ENCODE assay signal across 24 cellular contexts in genomic region chr16:47499700-47500264, GRCh38. TPM values are rescaled to one million over a fixed set of nuclear protein-coding genes. Genes with fewer than 3 reads are reported as not detected.
A peak's percentile ranks its signal among the peaks of the same experiment; 100 is the strongest.
DNase-seq lines count a peak whose midpoint lies in the region; ATAC-seq, FAIRE-seq and TF ChIP-seq lines count a peak whose summit lies in the region.
"Had no signal": no experiment of that assay in that cellular context is flagged by ENCODE, and none has a peak within 500 bp of the region (broad histone marks: within the 10 kb centered on the region; RNA-seq: fewer than 3 reads in every experiment).

No MANE protein-coding gene starts in this region.

- no peak overlapping the region for H3K4me3 ChIP-seq in K562
- H3K4me3 ChIP-seq in HepG2 (replicated peaks in 1 of 3; ENCODE audit: insufficient read depth in 1 of 3, low read depth in 2 of 3, low read length in 3 of 3): peak overlapping the region in 1 of 3 experiments; percentile 19; a peak in 1 of 6 replicates
- H3K4me3 ChIP-seq in small intestine (ENCODE audit: low read depth in 1 of 2, low read length in 2 of 2): no peak overlapping the region
- H3K4me3 ChIP-seq in neural progenitor cell: no peak overlapping the region

- H4K20me1 ChIP-seq in K562 (replicated peaks; ENCODE audit: control insufficient read depth, insufficient read depth, low read length): no peaks in the 10 kb centered on the region
- no peaks in the 10 kb centered on the region for H4K20me1 ChIP-seq in HepG2 (ENCODE audit: insufficient read depth, low read length)
- no peaks in the 10 kb centered on the region for H4K20me1 ChIP-seq in neural progenitor cell (ENCODE audit: low read depth)

- BruUV-seq in K562 (replicated peaks; lab: Mats Ljungman, UMichigan): no TSS peak
- TSS peak; percentile 34 for BruUV-seq in HepG2 (replicated peaks; lab: Mats Ljungman, UMichigan)

- H3K36me3 ChIP-seq in K562 (ENCODE audit: control insufficient read depth, insufficient read depth, low read length) (peaks cover 75% of the 10 kb centered on the region), HepG2 (replicated peaks in 1 of 2; ENCODE audit: control insufficient read depth in 1 of 2, insufficient read depth in 2 of 2, low read length in 2 of 2) (peaks cover 4 to 34% of the 10 kb centered on the region in 2 experiments), small intestine (ENCODE audit: control insufficient read depth in 2 of 2, insufficient read depth in 2 of 2, low read length in 2 of 2) (peaks cover 0 to 13% of the 10 kb centered on the region in 2 donors), neural progenitor cell (peaks cover 6% of the 10 kb centered on the region)

- TF ChIP-seq EP300 in K562 (IDR thresholded peaks at IDR 0.05; ENCODE audit: low read length) (no peak), HepG2 (IDR thresholded peaks at IDR 0.05; ENCODE audit: low read depth in 2 of 2, low read length in 2 of 2) (peak in 1 of 2 experiments; percentile 85; a peak in 2 of 4 replicates), HepG2 (CRISPR knock-in tag; IDR thresholded peaks at IDR 0.05; ENCODE audit: borderline replicate concordance) (peak; percentile 76; the same call in 1 of the 2 replicates)

- TF ChIP-seq CTCF in K562 (IDR thresholded peaks at IDR 0.05 in 2 of 3, conservative IDR thresholded peaks at IDR 0.05 in 1 of 3; ENCODE audit: insufficient read depth in 2 of 3, low read depth in 1 of 3, low read length in 3 of 3) (no peak), HepG2 (CRISPR knock-in tag; IDR thresholded peaks at IDR 0.05) (no peak), neural progenitor cell (IDR thresholded peaks at IDR 0.05) (no peak)

- 93% methylated on average over 9 of the region's 9 CpGs for WGBS in K562 (ENCODE audit: insufficient coverage, low coverage, missing lambda C conversion rate)
- 24% methylated on average over 9 of the region's 9 CpGs for WGBS in HepG2 (ENCODE audit: low lambda C conversion rate)
- WGBS in small intestine, 3 donors: 94 to 95% (median 95%) methylated on average over 9 of the region's 9 CpGs

- no peak overlapping the region for H2AFZ ChIP-seq in K562 (ENCODE audit: low read depth, low read length)
- no peak overlapping the region for H2AFZ ChIP-seq in HepG2 (ENCODE audit: low read length)
- H2AFZ ChIP-seq in neural progenitor cell (replicated peaks): no peak overlapping the region

- FAIRE-seq in K562 (lab: Jason Lieb, UNC): no peak
- FAIRE-seq in HepG2 (lab: Jason Lieb, UNC): peak; percentile 96
- FAIRE-seq in small intestine (lab: Jason Lieb, UNC): no peak
- FAIRE-seq: A204.1, GM12892, GM18507, H1 had no signal

- TF ChIP-seq POLR2A in K562 (conservative IDR thresholded peaks at IDR 0.05) (no peak), HepG2 (IDR thresholded peaks at IDR 0.05; ENCODE audit: insufficient read depth in 1 of 2, low read depth in 2 of 2, low read length in 2 of 2) (peak in 1 of 2 experiments; percentile 49; a peak in 1 of 4 replicates)

- in situ Hi-C loops in K562 (cut with MboI) (no loop called here), HepG2 (cut with HindIII; ENCODE audit: extremely low pct_ligation_motif_present, low pct_unique_long_range_greater_than_20kb) (no loop called here)

- no peaks in the 10 kb centered on the region for H3K27me3 Mint-ChIP-seq in neural progenitor cell (ENCODE audit: insufficient read depth, low read depth)
- H3K27me3 Mint-ChIP-seq: CD4-positive, CD25-positive, alpha-beta regulatory T cell; CD8-positive, alpha-beta memory T cell had no signal

- DNase-seq in HuH-7.5 (ENCODE audit: low spot score) (peak; percentile 19), K562 (ENCODE audit: extremely low read depth in 1 of 4, low spot score in 3 of 4) (no peak), HepG2 (ENCODE audit: low spot score) (peak; percentile 96), small intestine (peak; percentile 6), islet precursor cell (no peak), neural progenitor cell (ENCODE audit: low spot score) (no peak)
- DNase-seq: ACHN; BE2C; C1 segment of cervical spinal cord; CD4-positive, CD25-positive, alpha-beta regulatory T cell; CD8-positive, alpha-beta memory T cell; COR-L47; DMS 273 treated with DMSO at 0.1 percent for 48 hours; DMS53; DND-41; EL; H9 had no signal

- H3K4me3 Mint-ChIP-seq in neural progenitor cell: no peak overlapping the region
- H3K4me3 Mint-ChIP-seq: CD4-positive, CD25-positive, alpha-beta regulatory T cell; CD8-positive, alpha-beta memory T cell; H9 had no signal

- POLR2A ChIA-PET in K562 (lab: Yijun Ruan, JAX) (no interaction called here), HepG2 (lab: Yijun Ruan, JAX) (interaction anchor here (0.9 to 2.3 kb wide), 4 partner anchors 18 to 55 kb away, joined by 3 to 18 read pairs (median 7); partner anchors contain the start of genes ITFG1 and PHKB)

- H3K9ac ChIP-seq in K562 (ENCODE audit: insufficient read depth in 1 of 2, low read depth in 2 of 2, low read length in 2 of 2) (no peak overlapping the region), HepG2 (ENCODE audit: insufficient read depth, low read depth, low read length) (peak overlapping the region; percentile 36), neural progenitor cell (no peak overlapping the region)
- H3K9ac ChIP-seq: KMS-11 had no signal

- H3K4me1 ChIP-seq in K562 (replicated peaks in 1 of 2; ENCODE audit: control insufficient read depth in 2 of 2, insufficient read depth in 2 of 2, low read length in 2 of 2): peaks cover 0 to 7% of the 10 kb centered on the region in 2 experiments; a peak in 2 of 5 replicates
- peaks cover 43% of the 10 kb centered on the region for H3K4me1 ChIP-seq in HepG2 (ENCODE audit: insufficient read depth, low read length)
- H3K4me1 ChIP-seq in small intestine (ENCODE audit: control insufficient read depth in 2 of 2, insufficient read depth in 1 of 2, low read depth in 1 of 2, low read length in 1 of 2): no peaks in the 10 kb centered on the region
- H3K4me1 ChIP-seq in neural progenitor cell: no peaks in the 10 kb centered on the region
- H3K4me1 ChIP-seq: BE2C had no signal

- intact Hi-C loops in K562 (cut with micrococcal nuclease) (no loop called here), HepG2 (cut with micrococcal nuclease; ENCODE audit: unreplicated experiment) (loop anchor here (2.0 kb wide), 1 partner anchor 39 kb away; the partner anchor contains the start of genes ITFG1 and PHKB)

- CTCF ChIA-PET in K562 (lab: Yijun Ruan, JAX; ENCODE audit: low intra/inter-chr PET ratio) (no interaction called here), HepG2 (lab: Yijun Ruan, JAX; ENCODE audit: low intra/inter-chr PET ratio, low total read pairs) (no interaction called here)

- H3K27ac Mint-ChIP-seq in neural progenitor cell: no peak overlapping the region
- H3K27ac Mint-ChIP-seq: CD4-positive, CD25-positive, alpha-beta regulatory T cell; H9 had no signal

- no peak for TF ChIP-seq RAD21 in K562 (CRISPR knock-in tag; conservative IDR thresholded peaks at IDR 0.05 in 1 of 2, IDR thresholded peaks at IDR 0.05 in 1 of 2)
- peak; percentile 35; the same call in 1 of the 2 replicates for TF ChIP-seq RAD21 in HepG2 (CRISPR knock-in tag; IDR thresholded peaks at IDR 0.05)

- H3F3A ChIP-seq in neural progenitor cell (ENCODE audit: low read depth): no peaks in the 10 kb centered on the region

- peaks cover 26% of the 10 kb centered on the region for H3K79me2 ChIP-seq in K562 (ENCODE audit: control insufficient read depth, insufficient read depth, low read length)
- H3K79me2 ChIP-seq in HepG2 (ENCODE audit: insufficient read depth, low read length): peaks cover 15% of the 10 kb centered on the region
- H3K79me2 ChIP-seq in neural progenitor cell (ENCODE audit: low read depth): peaks cover 10% of the 10 kb centered on the region

- H3K4me1 Mint-ChIP-seq in neural progenitor cell: no peaks in the 10 kb centered on the region

- H3K27me3 ChIP-seq in K562 (ENCODE audit: control insufficient read depth in 2 of 2, insufficient read depth in 2 of 2, low read length in 2 of 2) (no peaks in the 10 kb centered on the region), HepG2 (ENCODE audit: control insufficient read depth in 1 of 2, insufficient read depth in 2 of 2, low read length in 2 of 2) (no peaks in the 10 kb centered on the region), small intestine (ENCODE audit: control insufficient read depth in 2 of 2, insufficient read depth in 2 of 2, low read length in 2 of 2) (no peaks in the 10 kb centered on the region), neural progenitor cell (no peaks in the 10 kb centered on the region)
- H3K27me3 ChIP-seq: BE2C had no signal

- no peaks in the 10 kb centered on the region for H3K9me1 ChIP-seq in K562 (ENCODE audit: control insufficient read depth, insufficient read depth, low read length)

- H3K36me3 Mint-ChIP-seq in neural progenitor cell: peaks cover 18% of the 10 kb centered on the region

- H3K27ac ChIP-seq in K562 (ENCODE audit: extremely low read depth, low read depth, low read length) (no peak overlapping the region), HepG2 (ENCODE audit: extremely low read length, insufficient read depth, low read length) (peak overlapping the region; percentile 86), small intestine (ENCODE audit: low read depth in 1 of 2, low read length in 1 of 2) (no peak overlapping the region), neural progenitor cell (no peak overlapping the region)
- H3K27ac ChIP-seq: KMS-11 had no signal

- H3K4me2 ChIP-seq in K562 (ENCODE audit: insufficient read depth, low read length) (no peak overlapping the region), HepG2 (ENCODE audit: low read depth, low read length) (peak overlapping the region; percentile 67), neural progenitor cell (no peak overlapping the region)
- H3K4me2 ChIP-seq: KMS-11 had no signal

- H3K9me3 ChIP-seq in K562 (replicated peaks; ENCODE audit: control insufficient read depth, insufficient read depth, low read depth, low read length): no peaks in the 10 kb centered on the region
- no peaks in the 10 kb centered on the region for H3K9me3 ChIP-seq in HepG2 (ENCODE audit: low read length)
- no peaks in the 10 kb centered on the region for H3K9me3 ChIP-seq in small intestine (ENCODE audit: control insufficient read depth, low read depth)
- H3K9me3 ChIP-seq in neural progenitor cell (ENCODE audit: low read depth): no peaks in the 10 kb centered on the region
- H3K9me3 ChIP-seq: BE2C had no signal

- ATAC-seq in K562: no peak
- peak; percentile 100 for ATAC-seq in HepG2
- ATAC-seq in HG03520 (IDR thresholded peaks at IDR 0.05; ENCODE audit: unreplicated experiment): no peak
- no peak for ATAC-seq in GM19328 (IDR thresholded peaks at IDR 0.05; ENCODE audit: unreplicated experiment)

- H3K9me3 Mint-ChIP-seq in neural progenitor cell: no peaks in the 10 kb centered on the region
- H3K9me3 Mint-ChIP-seq: CD4-positive, CD25-positive, alpha-beta regulatory T cell; CD8-positive, alpha-beta memory T cell; H9 had no signal

RNA-seq across cellular contexts. Expression of gene PHKB, which starts 38.7 kb away (rescaled TPM):
- total RNA-seq in K562 (2011; cell fraction: chromatin; rRNA removed; ENCODE audit: low replicate concordance): 210 and 638 TPM in 2 replicates
- total RNA-seq in K562 (2011; cell fraction: nucleolus; rRNA removed): 112 and 129 TPM in 2 replicates
- 274 and 479 TPM in 2 replicates for total RNA-seq in K562 (2011; cell fraction: nucleoplasm; rRNA removed)
- total RNA-seq in K562 (2014; rRNA removed) (59.7 and 63.3 TPM in 2 replicates), K562 (2014; rRNA removed; fragmentation: Illumina TruSeq; extraction: Trizol) (89.3 and 95.8 TPM in 2 replicates), K562 (2015; rRNA removed; fragmentation: Illumina TruSeq; extraction: Trizol) (78.1 and 83.2 TPM in 2 replicates), K562 (2021) (68.2 and 69.1 TPM in 2 replicates), HepG2 (2016; rRNA removed; fragmentation: Illumina TruSeq; extraction: Trizol) (66.0 and 95.1 TPM in 2 replicates), neural progenitor cell (ENCODE audit: low replicate concordance) (74.9 and 109 TPM in 2 replicates)
- polyA plus RNA-seq in K562 (2011; rRNA removed) (82.3 and 92.3 TPM in 2 replicates), K562 (2014; fragmentation: Illumina TruSeq; extraction: Trizol) (53.9 and 59.9 TPM in 2 replicates), K562 (2014; fragmentation: Nextera tagmentation; extraction: Ambion mirVana) (10 to 100 TPM; 24.7 to 44.3 TPM), K562 (2014; rRNA removed) (66.0 and 67.0 TPM in 2 replicates), HepG2 (2011; rRNA removed) (62.4 and 80.8 TPM in 2 replicates), small intestine (10 to 100 TPM; 27.0 to 44.1 (median 29.9) TPM)
- polyA plus RNA-seq in K562 (2011; cell fraction: cytosol; rRNA removed): 23.0 and 44.2 TPM in 2 replicates
- 88.0 and 98.1 TPM in 2 replicates for polyA plus RNA-seq in K562 (2011; cell fraction: nucleus; rRNA removed)
- 57.7 and 59.2 TPM in 2 replicates for polyA plus RNA-seq in K562 (2012)
- 299 and 332 TPM in 2 replicates for polyA minus RNA-seq in K562 (2011; rRNA and poly(A)+ RNA removed)
- 58.5 and 67.1 TPM in 2 replicates for polyA minus RNA-seq in K562 (2011; cell fraction: cytosol; rRNA and poly(A)+ RNA removed)
- 158 and 236 TPM in 2 replicates for polyA minus RNA-seq in K562 (2011; cell fraction: nucleus; rRNA and poly(A)+ RNA removed)
- total RNA-seq in HepG2 (2016; cell fraction: cytosol; rRNA removed; fragmentation: Illumina TruSeq; extraction: Trizol; ENCODE audit: low read depth): 200 and 220 TPM in 2 replicates
- 58.0 and 93.2 TPM in 2 replicates for total RNA-seq in HepG2 (2016; cell fraction: insoluble cytoplasmic fraction; rRNA removed; fragmentation: Illumina TruSeq; extraction: Trizol)
- 88.4 and 98.7 TPM in 2 replicates for total RNA-seq in HepG2 (2016; cell fraction: membrane; rRNA removed; fragmentation: Illumina TruSeq; extraction: Trizol)
- total RNA-seq in HepG2 (2016; cell fraction: nucleus; rRNA removed; fragmentation: Illumina TruSeq; extraction: Trizol): 84.8 and 101 TPM in 2 replicates
- 25.3 and 40.2 TPM in 2 replicates for polyA plus RNA-seq in HepG2 (2011; cell fraction: cytosol; rRNA removed)
- polyA plus RNA-seq in HepG2 (2011; cell fraction: nucleus; rRNA removed): 78.9 and 86.4 TPM in 2 replicates
- 46.4 and 75.5 TPM in 2 replicates for polyA plus RNA-seq in HepG2 (2012)
- polyA plus RNA-seq in HepG2 (2016; cell fraction: cytosol; fragmentation: Illumina TruSeq; extraction: Trizol; ENCODE audit: low read depth): 9.5 and 12.2 TPM in 2 replicates
- 93.2 and 94.4 TPM in 2 replicates for polyA plus RNA-seq in HepG2 (2016; cell fraction: insoluble cytoplasmic fraction; fragmentation: Illumina TruSeq; extraction: Trizol; ENCODE audit: low read depth)
- 31.8 and 34.3 TPM in 2 replicates for polyA plus RNA-seq in HepG2 (2016; cell fraction: membrane; fragmentation: Illumina TruSeq; extraction: Trizol; ENCODE audit: low read depth)
- polyA plus RNA-seq in HepG2 (2016; cell fraction: nucleus; fragmentation: Illumina TruSeq; extraction: Trizol; ENCODE audit: insufficient read depth, low read depth): 81.2 and 89.2 TPM in 2 replicates
- 88.9 and 99.3 TPM in 2 replicates for polyA minus RNA-seq in HepG2 (2011; rRNA and poly(A)+ RNA removed; ENCODE audit: low replicate concordance)
- 53.6 and 56.7 TPM in 2 replicates for polyA minus RNA-seq in HepG2 (2011; cell fraction: cytosol; rRNA and poly(A)+ RNA removed)
- polyA minus RNA-seq in HepG2 (2011; cell fraction: nucleus; rRNA and poly(A)+ RNA removed): 321 and 334 TPM in 2 replicates

RNA-seq across cellular contexts. Expression of gene ITFG1, which starts 38.9 kb away (rescaled TPM):
- total RNA-seq in K562 (2011; cell fraction: chromatin; rRNA removed; ENCODE audit: low replicate concordance): 81.3 and 185 TPM in 2 replicates
- total RNA-seq in K562 (2011; cell fraction: nucleolus; rRNA removed): 70.9 and 95.7 TPM in 2 replicates
- total RNA-seq in K562 (2011; cell fraction: nucleoplasm; rRNA removed): 123 and 138 TPM in 2 replicates
- total RNA-seq in K562 (2014; rRNA removed) (24.3 and 27.1 TPM in 2 replicates), K562 (2014; rRNA removed; fragmentation: Illumina TruSeq; extraction: Trizol) (60.7 and 66.9 TPM in 2 replicates), K562 (2015; rRNA removed; fragmentation: Illumina TruSeq; extraction: Trizol) (53.2 and 55.4 TPM in 2 replicates), K562 (2021) (35.8 and 37.1 TPM in 2 replicates), HepG2 (2016; rRNA removed; fragmentation: Illumina TruSeq; extraction: Trizol) (43.7 and 74.5 TPM in 2 replicates), neural progenitor cell (ENCODE audit: low replicate concordance) (31.7 and 61.8 TPM in 2 replicates)
- polyA plus RNA-seq in K562 (2011; rRNA removed) (66.1 and 83.5 TPM in 2 replicates), K562 (2014; fragmentation: Illumina TruSeq; extraction: Trizol) (50.8 and 61.1 TPM in 2 replicates), K562 (2014; fragmentation: Nextera tagmentation; extraction: Ambion mirVana) (10 to 100 TPM; 17.1 to 21.9 TPM), K562 (2014; rRNA removed) (24.5 and 24.7 TPM in 2 replicates), HepG2 (2011; rRNA removed) (129 and 150 TPM in 2 replicates), small intestine (10 to 100 TPM; 19.5 to 31.3 (median 19.7) TPM)
- 20.0 and 37.0 TPM in 2 replicates for polyA plus RNA-seq in K562 (2011; cell fraction: cytosol; rRNA removed)
- polyA plus RNA-seq in K562 (2011; cell fraction: nucleus; rRNA removed): 18.4 and 29.4 TPM in 2 replicates
- polyA plus RNA-seq in K562 (2012): 35.0 and 36.9 TPM in 2 replicates
- polyA minus RNA-seq in K562 (2011; rRNA and poly(A)+ RNA removed): 73.3 and 75.5 TPM in 2 replicates
- polyA minus RNA-seq in K562 (2011; cell fraction: cytosol; rRNA and poly(A)+ RNA removed): 13.7 and 22.6 TPM in 2 replicates
- 51.2 and 69.6 TPM in 2 replicates for polyA minus RNA-seq in K562 (2011; cell fraction: nucleus; rRNA and poly(A)+ RNA removed)
- total RNA-seq in HepG2 (2016; cell fraction: cytosol; rRNA removed; fragmentation: Illumina TruSeq; extraction: Trizol; ENCODE audit: low read depth): 10.6 and 11.3 TPM in 2 replicates
- total RNA-seq in HepG2 (2016; cell fraction: insoluble cytoplasmic fraction; rRNA removed; fragmentation: Illumina TruSeq; extraction: Trizol): 41.6 and 78.2 TPM in 2 replicates
- 28.3 and 33.2 TPM in 2 replicates for total RNA-seq in HepG2 (2016; cell fraction: membrane; rRNA removed; fragmentation: Illumina TruSeq; extraction: Trizol)
- 99.8 and 112 TPM in 2 replicates for total RNA-seq in HepG2 (2016; cell fraction: nucleus; rRNA removed; fragmentation: Illumina TruSeq; extraction: Trizol)
- 61.2 and 97.7 TPM in 2 replicates for polyA plus RNA-seq in HepG2 (2011; cell fraction: cytosol; rRNA removed)
- 18.9 and 25.5 TPM in 2 replicates for polyA plus RNA-seq in HepG2 (2011; cell fraction: nucleus; rRNA removed)
- 74.2 and 93.9 TPM in 2 replicates for polyA plus RNA-seq in HepG2 (2012)
- polyA plus RNA-seq in HepG2 (2016; cell fraction: cytosol; fragmentation: Illumina TruSeq; extraction: Trizol; ENCODE audit: low read depth): 14.2 and 16.6 TPM in 2 replicates
- polyA plus RNA-seq in HepG2 (2016; cell fraction: insoluble cytoplasmic fraction; fragmentation: Illumina TruSeq; extraction: Trizol; ENCODE audit: low read depth): 46.8 and 47.5 TPM in 2 replicates
- polyA plus RNA-seq in HepG2 (2016; cell fraction: membrane; fragmentation: Illumina TruSeq; extraction: Trizol; ENCODE audit: low read depth): 26.3 and 29.6 TPM in 2 replicates
- 109 and 116 TPM in 2 replicates for polyA plus RNA-seq in HepG2 (2016; cell fraction: nucleus; fragmentation: Illumina TruSeq; extraction: Trizol; ENCODE audit: insufficient read depth, low read depth)
- polyA minus RNA-seq in HepG2 (2011; rRNA and poly(A)+ RNA removed; ENCODE audit: low replicate concordance): 21.2 and 34.6 TPM in 2 replicates
- polyA minus RNA-seq in HepG2 (2011; cell fraction: cytosol; rRNA and poly(A)+ RNA removed): 38.5 and 42.1 TPM in 2 replicates
- 93.2 and 115 TPM in 2 replicates for polyA minus RNA-seq in HepG2 (2011; cell fraction: nucleus; rRNA and poly(A)+ RNA removed)

Comparison
In these comparisons a context has a peak if more than half of its experiments do, and no peak if none do; other contexts are left out.
1. DNase-seq: peak in HuH-7.5 (single experiment), HepG2 (single experiment) and small intestine (single experiment); none in K562 (0 of 4), islet precursor cell (single experiment) and neural progenitor cell (single experiment).